9 cellular contexts compared by ENCODE assay signal in the genomic region with DNA sequence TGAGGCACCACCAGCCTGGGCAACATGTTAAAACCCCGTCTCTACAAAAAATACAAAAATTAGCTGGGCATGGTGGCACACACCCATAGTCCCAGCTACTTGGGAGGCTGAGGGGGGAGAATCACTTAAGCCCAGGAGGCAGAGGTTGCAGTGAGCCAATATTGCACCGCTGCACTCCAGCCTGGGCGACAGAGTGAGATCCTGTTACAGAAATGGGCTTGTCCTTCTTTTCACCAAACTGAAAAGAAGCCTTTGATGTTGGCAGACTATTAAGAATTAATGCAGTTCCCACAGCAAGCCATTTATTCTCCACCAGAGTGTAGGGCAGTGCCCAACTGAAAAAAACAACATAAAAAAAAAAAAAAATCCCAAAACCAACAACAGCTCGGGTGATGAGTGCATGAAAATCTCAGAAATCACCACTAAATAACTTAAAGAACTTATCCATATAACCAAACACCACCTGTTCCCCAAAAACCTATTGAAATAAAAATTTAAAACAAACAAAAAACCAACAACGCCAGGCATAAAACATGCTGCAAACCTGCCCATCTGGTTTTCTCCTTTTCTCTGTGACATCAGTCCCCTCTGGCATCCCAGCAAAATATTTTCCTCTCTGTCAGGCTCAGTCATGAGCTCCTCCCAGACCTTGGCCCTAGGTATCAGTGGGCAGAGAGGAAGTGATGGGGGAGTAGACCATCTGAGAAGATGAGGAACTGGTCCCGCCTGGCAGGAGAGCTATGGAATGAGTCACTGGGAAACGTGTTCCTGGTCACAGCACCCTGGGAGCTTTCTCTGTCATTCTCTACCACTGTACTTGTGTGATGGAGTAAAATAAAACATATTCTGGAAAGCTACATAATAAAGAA. TPM values are rescaled to one million over a fixed set of nuclear protein-coding genes. Genes with fewer than 3 reads are reported as not detected.
DNase-seq lines count a peak whose midpoint lies in the region; ATAC-seq and TF ChIP-seq lines count a peak whose summit lies in the region.
"Had no signal": no experiment of that assay in that cellular context is flagged by ENCODE, and none has a peak within 500 bp of the region (broad histone marks: within the 10 kb centered on the region; RNA-seq: fewer than 3 reads in every experiment).

No MANE protein-coding gene starts in this region.

- DNase-seq in HFFc6: peak; percentile 75
- peak; percentile 65 for DNase-seq in fibroblast of pulmonary artery (ENCODE audit: low read depth)
- DNase-seq in stimulated activated effector memory CD8-positive, alpha-beta T cell treated with anti-CD3 and anti-CD28 coated beads, Interleukin-12 subunit alpha, Interleukin-12 subunit beta, amount 100 ng/mL, for 72 hours (ENCODE audit: low spot score in 2 of 2): no peak
- no peak for DNase-seq in Right ventricle myocardium inferior (ENCODE audit: missing footprints)
- no peak for DNase-seq in retina
- DNase-seq in activated CD8-positive, alpha-beta memory T cell treated with anti-CD3 and anti-CD28 coated beads, Interleukin-2, amount 50 U/mL, for 4 hours: no peak
- DNase-seq: GOT3 had no signal

- intact Hi-C loops in Right ventricle myocardium inferior (cut with DNase I): no loop called here

- H3K4me1 Mint-ChIP-seq in HFFc6 (ENCODE audit: low read depth): peaks cover 25% of the 10 kb centered on the region
- H3K4me1 Mint-ChIP-seq in stimulated activated effector memory CD8-positive, alpha-beta T cell treated with anti-CD3 and anti-CD28 coated beads, Interleukin-12 subunit alpha, Interleukin-12 subunit beta, amount 100 ng/mL, for 72 hours: peaks cover 31% of the 10 kb centered on the region

- H3K9me3 ChIP-seq in gastroesophageal sphincter: no peaks in the 10 kb centered on the region

- TF ChIP-seq POLR2A in gastroesophageal sphincter (IDR thresholded peaks at IDR 0.05): no peak

- no peak for TF ChIP-seq EP300 in gastroesophageal sphincter (IDR thresholded peaks at IDR 0.05)

- H3K4me3 Mint-ChIP-seq in HFFc6: peak overlapping the region; percentile 40
- H3K4me3 Mint-ChIP-seq in stimulated activated effector memory CD8-positive, alpha-beta T cell treated with anti-CD3 and anti-CD28 coated beads, Interleukin-12 subunit alpha, Interleukin-12 subunit beta, amount 100 ng/mL, for 72 hours: no peak overlapping the region

- peaks cover 0 to 21% (median 7%) of the 10 kb centered on the region in 3 donors for H3K4me1 ChIP-seq in gastroesophageal sphincter

- no peaks in the 10 kb centered on the region for H3K27me3 ChIP-seq in gastroesophageal sphincter

- H3K9me3 Mint-ChIP-seq in HFFc6: no peaks in the 10 kb centered on the region
- H3K9me3 Mint-ChIP-seq in stimulated activated effector memory CD8-positive, alpha-beta T cell treated with anti-CD3 and anti-CD28 coated beads, Interleukin-12 subunit alpha, Interleukin-12 subunit beta, amount 100 ng/mL, for 72 hours: no peaks in the 10 kb centered on the region

- H3K36me3 ChIP-seq in gastroesophageal sphincter: no peaks in the 10 kb centered on the region

- no peak overlapping the region for H3K27ac ChIP-seq in gastroesophageal sphincter

- no peaks in the 10 kb centered on the region; the same call in none of the 2 replicates for H3K27me3 Mint-ChIP-seq in HFFc6 (ENCODE audit: insufficient read depth)

- 25 to 54% methylated on average over 2 to 7 of the region's 7 CpGs for WGBS in gastroesophageal sphincter (ENCODE audit: low coverage in 1 of 2), 2 donors

- H3K36me3 Mint-ChIP-seq in HFFc6 (ENCODE audit: low read depth): peaks cover 7% of the 10 kb centered on the region
- peaks cover 5% of the 10 kb centered on the region for H3K36me3 Mint-ChIP-seq in stimulated activated effector memory CD8-positive, alpha-beta T cell treated with anti-CD3 and anti-CD28 coated beads, Interleukin-12 subunit alpha, Interleukin-12 subunit beta, amount 100 ng/mL, for 72 hours

- H3K27ac Mint-ChIP-seq in HFFc6: peak overlapping the region; percentile 69
- H3K27ac Mint-ChIP-seq in stimulated activated effector memory CD8-positive, alpha-beta T cell treated with anti-CD3 and anti-CD28 coated beads, Interleukin-12 subunit alpha, Interleukin-12 subunit beta, amount 100 ng/mL, for 72 hours: peak overlapping the region; percentile 15

- TF ChIP-seq CTCF in HFFc6 (IDR thresholded peaks at IDR 0.05) (no peak), fibroblast of pulmonary artery (IDR thresholded peaks at IDR 0.05; ENCODE audit: low read length, missing control alignments) (no peak), gastroesophageal sphincter (IDR thresholded peaks at IDR 0.05) (no peak)

- H3K4me3 ChIP-seq in fibroblast of pulmonary artery (replicated peaks; ENCODE audit: low read depth, low read length) (no peak overlapping the region), gastroesophageal sphincter (no peak overlapping the region)

- ATAC-seq in SK-N-SH treated with all-trans-retinoic acid at 6 μM for 48 hours: peak; percentile 66
- ATAC-seq in stimulated activated effector memory CD8-positive, alpha-beta T cell treated with anti-CD3 and anti-CD28 coated beads, Interleukin-12 subunit alpha, Interleukin-12 subunit beta, amount 100 ng/mL, for 72 hours: no peak
- ATAC-seq in Right ventricle myocardium inferior: no peak
- ATAC-seq in gastroesophageal sphincter: no peak

TF ChIP-seq in SK-N-SH treated with all-trans-retinoic acid at 6 μM for 48 hours, 23 proteins besides CTCF, POLR2A, EP300 and RAD21:
- no peak for TF ChIP-seq ZC3H10 (CRISPR knock-in tag; IDR thresholded peaks at IDR 0.05)
- no peak for TF ChIP-seq ISL1 (CRISPR knock-in tag; IDR thresholded peaks at IDR 0.05)
- TF ChIP-seq, protein P1, sequence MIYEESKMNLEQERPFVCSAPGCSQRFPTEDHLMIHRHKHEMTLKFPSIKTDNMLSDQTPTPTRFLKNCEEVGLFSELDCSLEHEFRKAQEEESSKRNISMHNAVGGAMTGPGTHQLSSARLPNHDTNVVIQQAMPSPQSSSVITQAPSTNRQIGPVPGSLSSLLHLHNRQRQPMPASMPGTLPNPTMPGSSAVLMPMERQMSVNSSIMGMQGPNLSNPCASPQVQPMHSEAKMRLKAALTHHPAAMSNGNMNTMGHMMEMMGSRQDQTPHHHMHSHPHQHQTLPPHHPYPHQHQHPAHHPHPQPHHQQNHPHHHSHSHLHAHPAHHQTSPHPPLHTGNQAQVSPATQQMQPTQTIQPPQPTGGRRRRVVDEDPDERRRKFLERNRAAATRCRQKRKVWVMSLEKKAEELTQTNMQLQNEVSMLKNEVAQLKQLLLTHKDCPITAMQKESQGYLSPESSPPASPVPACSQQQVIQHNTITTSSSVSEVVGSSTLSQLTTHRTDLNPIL (CRISPR knock-in tag; IDR thresholded peaks at IDR 0.05; ENCODE audit: low read depth): no peak
- no peak for TF ChIP-seq BACH2 (CRISPR knock-in tag; IDR thresholded peaks at IDR 0.05; ENCODE audit: borderline replicate concordance)
- TF ChIP-seq, protein P2, sequence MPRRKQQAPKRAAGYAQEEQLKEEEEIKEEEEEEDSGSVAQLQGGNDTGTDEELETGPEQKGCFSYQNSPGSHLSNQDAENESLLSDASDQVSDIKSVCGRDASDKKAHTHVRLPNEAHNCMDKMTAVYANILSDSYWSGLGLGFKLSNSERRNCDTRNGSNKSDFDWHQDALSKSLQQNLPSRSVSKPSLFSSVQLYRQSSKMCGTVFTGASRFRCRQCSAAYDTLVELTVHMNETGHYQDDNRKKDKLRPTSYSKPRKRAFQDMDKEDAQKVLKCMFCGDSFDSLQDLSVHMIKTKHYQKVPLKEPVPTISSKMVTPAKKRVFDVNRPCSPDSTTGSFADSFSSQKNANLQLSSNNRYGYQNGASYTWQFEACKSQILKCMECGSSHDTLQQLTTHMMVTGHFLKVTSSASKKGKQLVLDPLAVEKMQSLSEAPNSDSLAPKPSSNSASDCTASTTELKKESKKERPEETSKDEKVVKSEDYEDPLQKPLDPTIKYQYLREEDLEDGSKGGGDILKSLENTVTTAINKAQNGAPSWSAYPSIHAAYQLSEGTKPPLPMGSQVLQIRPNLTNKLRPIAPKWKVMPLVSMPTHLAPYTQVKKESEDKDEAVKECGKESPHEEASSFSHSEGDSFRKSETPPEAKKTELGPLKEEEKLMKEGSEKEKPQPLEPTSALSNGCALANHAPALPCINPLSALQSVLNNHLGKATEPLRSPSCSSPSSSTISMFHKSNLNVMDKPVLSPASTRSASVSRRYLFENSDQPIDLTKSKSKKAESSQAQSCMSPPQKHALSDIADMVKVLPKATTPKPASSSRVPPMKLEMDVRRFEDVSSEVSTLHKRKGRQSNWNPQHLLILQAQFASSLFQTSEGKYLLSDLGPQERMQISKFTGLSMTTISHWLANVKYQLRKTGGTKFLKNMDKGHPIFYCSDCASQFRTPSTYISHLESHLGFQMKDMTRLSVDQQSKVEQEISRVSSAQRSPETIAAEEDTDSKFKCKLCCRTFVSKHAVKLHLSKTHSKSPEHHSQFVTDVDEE (CRISPR knock-in tag; IDR thresholded peaks at IDR 0.05): no peak

RNA-seq across cellular contexts. Expression of a gene that starts 4.8 kb away (rescaled TPM):
- total RNA-seq in HFFc6 (2021; fragmentation: NEBNext Ultra II Directional; extraction: Animal tissue kit (Norgen Biotek cat#: 25700)): 100 to 1,000 TPM; 232 to 247 (median 238) TPM
- total RNA-seq in Right ventricle myocardium inferior (40.1 TPM), gastroesophageal sphincter (10 to 100 TPM; 46.2 to 63.2 (median 49.3) TPM)

RNA-seq across cellular contexts. Expression of a gene that starts 21.6 kb away (rescaled TPM):
- total RNA-seq in HFFc6 (2021; fragmentation: NEBNext Ultra II Directional; extraction: Animal tissue kit (Norgen Biotek cat#: 25700)): 100 to 1,000 TPM; 530 to 650 (median 609) TPM
- total RNA-seq in Right ventricle myocardium inferior: 166 TPM
- total RNA-seq in gastroesophageal sphincter: 100 to 1,000 TPM; 179 to 271 (median 229) TPM

RNA-seq across cellular contexts. Expression of a gene that starts 28.1 kb away (rescaled TPM):
- 10 to 100 TPM; 16.3 to 30.9 (median 24.0) TPM for total RNA-seq in HFFc6 (2021; fragmentation: NEBNext Ultra II Directional; extraction: Animal tissue kit (Norgen Biotek cat#: 25700))
- total RNA-seq in Right ventricle myocardium inferior: 12.1 TPM
- 10 to 100 TPM; 20.0 to 26.0 (median 23.2) TPM for total RNA-seq in gastroesophageal sphincter

RNA-seq across cellular contexts. Expression of a gene that starts 28.1 kb away (rescaled TPM):
- 10 to 100 TPM; 37.9 to 49.0 (median 41.6) TPM for total RNA-seq in HFFc6 (2021; fragmentation: NEBNext Ultra II Directional; extraction: Animal tissue kit (Norgen Biotek cat#: 25700))
- total RNA-seq in Right ventricle myocardium inferior (16.1 TPM), gastroesophageal sphincter (10 to 100 TPM in 3 of 4 donors, 1 to 10 TPM in 1; 9.7 to 19.5 (median 16.8) TPM)

RNA-seq across cellular contexts. Expression of a gene that starts 36.4 kb away (rescaled TPM):
- 100 to 1,000 TPM; 356 to 391 (median 373) TPM for total RNA-seq in HFFc6 (2021; fragmentation: NEBNext Ultra II Directional; extraction: Animal tissue kit (Norgen Biotek cat#: 25700))
- total RNA-seq in Right ventricle myocardium inferior (135 TPM), gastroesophageal sphincter (100 to 1,000 TPM; 424 to 588 (median 522) TPM)

Comparison
In these comparisons a context has a peak if more than half of its experiments do, and no peak if none do; other contexts are left out.
1. DNase-seq: peak in HFFc6 (single experiment) and fibroblast of pulmonary artery (single experiment); none in stimulated activated effector memory CD8-positive, alpha-beta T cell treated with anti-CD3 and anti-CD28 coated beads, Interleukin-12 subunit alpha, Interleukin-12 subunit beta, amount 100 ng/mL, for 72 hours (0 of 2), Right ventricle myocardium inferior (single experiment), retina (single experiment) and activated CD8-positive, alpha-beta memory T cell treated with anti-CD3 and anti-CD28 coated beads, Interleukin-2, amount 50 U/mL, for 4 hours (single experiment).